Comparison of ENCODE assay signal across 9 cellular contexts in the genomic region with DNA sequence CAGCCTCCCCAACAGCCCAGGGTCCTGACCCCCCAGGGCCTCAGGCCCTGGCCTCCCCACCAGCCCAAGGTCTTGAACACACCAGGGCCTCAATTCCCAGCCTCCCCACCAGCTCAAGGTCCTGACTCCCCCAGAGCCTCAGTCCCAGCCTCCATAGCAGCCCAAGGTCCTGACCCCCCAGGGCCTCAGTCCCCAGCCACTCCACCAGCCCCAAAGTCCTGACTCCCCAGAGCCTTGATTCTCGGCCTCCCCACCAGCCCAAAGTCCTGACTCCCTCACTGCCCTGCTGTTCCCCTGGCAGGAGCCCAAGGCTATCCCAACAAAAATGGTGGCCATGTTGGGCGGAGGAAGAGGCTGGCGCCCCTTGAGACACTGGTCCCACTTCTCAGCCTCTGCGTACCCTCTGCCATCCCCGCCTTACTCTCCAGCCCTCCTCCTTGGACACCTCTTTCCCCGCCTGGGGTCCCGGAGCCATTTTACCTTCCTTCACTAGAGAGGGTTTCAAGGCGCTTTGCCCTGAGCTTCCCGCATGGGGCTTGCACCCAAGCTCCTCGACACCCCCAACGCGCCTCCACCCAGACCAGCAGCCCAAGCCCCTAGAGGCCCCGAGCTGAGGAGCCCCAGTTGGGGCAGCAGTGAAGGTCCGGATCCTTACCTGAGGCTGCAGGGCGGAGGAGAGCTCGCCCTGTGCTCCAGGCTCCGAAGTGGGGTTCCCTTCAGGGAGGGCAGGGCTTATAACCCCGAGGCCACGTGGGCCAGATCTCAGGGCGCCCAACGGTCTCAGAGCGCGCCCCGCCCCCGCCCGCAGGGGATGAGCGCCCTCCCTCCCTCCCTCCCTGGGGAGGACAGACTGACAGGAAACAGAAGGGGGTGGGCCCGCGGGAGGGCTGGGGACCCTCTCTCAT. TPM values are rescaled to one million over a fixed set of nuclear protein-coding genes. Genes with fewer than 3 reads are reported as not detected.
DNase-seq lines count a peak whose midpoint lies in the region; ATAC-seq and TF ChIP-seq lines count a peak whose summit lies in the region.
"Had no signal": no experiment of that assay in that cellular context is flagged by ENCODE, and none has a peak within 500 bp of the region (broad histone marks: within the 10 kb centered on the region; RNA-seq: fewer than 3 reads in every experiment).

No MANE protein-coding gene starts in this region.

- H3K4me3 ChIP-seq in SK-N-SH (ENCODE audit: low read depth in 2 of 2, low read length in 1 of 2) (no peak overlapping the region), neutrophil (ENCODE audit: low read depth in 1 of 2, low read length in 1 of 2) (peak overlapping the region; percentile 86 to 95), thymus (ENCODE audit: low read length) (peak overlapping the region; percentile 84)
- H3K4me3 ChIP-seq: A549 had no signal

- no peak for TF ChIP-seq EP300 in SK-N-SH (IDR thresholded peaks at IDR 0.05; ENCODE audit: borderline replicate concordance in 1 of 2, low read depth in 1 of 2, low read length in 1 of 2)

- 83% methylated on average over 26 of the region's 29 CpGs for WGBS in SK-N-SH (ENCODE audit: low lambda C conversion rate)
- 8% methylated on average over 29 of the region's 29 CpGs for WGBS in thymus

- H3K79me2 ChIP-seq in SK-N-SH (ENCODE audit: insufficient read depth) = no peaks in the 10 kb centered on the region

- H3K4me1 ChIP-seq in SK-N-SH (ENCODE audit: control insufficient read depth in 1 of 2, insufficient read depth in 2 of 2, low read depth in 1 of 2, low read length in 1 of 2) (peaks cover 0 to 37% of the 10 kb centered on the region in 2 experiments; a peak in 1 of 4 replicates), neutrophil (ENCODE audit: control insufficient read depth in 1 of 2, insufficient read depth in 1 of 2, low read depth in 1 of 2, low read length in 1 of 2) (peaks cover 81 to 84% of the 10 kb centered on the region in 2 experiments), thymus (ENCODE audit: control insufficient read depth, insufficient read depth, low read length) (peaks cover 15% of the 10 kb centered on the region)
- H3K4me1 ChIP-seq: A549 had no signal

- POLR2A ChIA-PET in SK-N-SH (lab: Yijun Ruan, JAX) = interaction anchor here (0.9 kb wide), 1 partner anchor 20 kb away, joined by 3 read pairs; a partner anchor contains a TSS

- H3K9me3 ChIP-seq in SK-N-SH (no peaks in the 10 kb centered on the region), neutrophil (no peaks in the 10 kb centered on the region), thymus (ENCODE audit: control insufficient read depth) (no peaks in the 10 kb centered on the region)
- H3K9me3 ChIP-seq: A549 had no signal

- H3K36me3 ChIP-seq in SK-N-SH (replicated peaks in 1 of 2; ENCODE audit: control insufficient read depth in 1 of 2, insufficient read depth in 2 of 2, low read length in 1 of 2) = no peaks in the 10 kb centered on the region
- peaks cover 20% of the 10 kb centered on the region for H3K36me3 ChIP-seq in neutrophil
- peaks cover 22% of the 10 kb centered on the region for H3K36me3 ChIP-seq in thymus (ENCODE audit: control insufficient read depth, insufficient read depth)

- no peak for TF ChIP-seq CTCF in SK-N-SH (IDR thresholded peaks at IDR 0.05)
- TF ChIP-seq CTCF in neutrophil (IDR thresholded peaks at IDR 0.05) = peak; percentile 22

- H3K9ac ChIP-seq in SK-N-SH = no peak overlapping the region

- H3K4me2 ChIP-seq in SK-N-SH = no peak overlapping the region
- H3K4me2 ChIP-seq: A549 had no signal

- H4K20me1 ChIP-seq in SK-N-SH (ENCODE audit: insufficient read depth) = no peaks in the 10 kb centered on the region

- H3K9me2 ChIP-seq in SK-N-SH = no peaks in the 10 kb centered on the region

- H3K27ac ChIP-seq in SK-N-SH (ENCODE audit: low read depth in 2 of 2, low read length in 1 of 2) (no peak overlapping the region), caudate nucleus (ENCODE audit: low read depth, low read length) (peak overlapping the region; percentile 78), neutrophil (peak overlapping the region; percentile 100), thymus (ENCODE audit: low read depth) (peak overlapping the region; percentile 99)

- DNase-seq in SK-N-SH (peak; percentile 36), UCSD-AML1 (lab: John Stamatoyannopoulos, UW; ENCODE audit: unreplicated experiment) (peak; percentile 94), caudate nucleus (lab: John Stamatoyannopoulos, UW) (peak in 5 of 61 donors; percentile 14 to 30 (median 24)), iPS-NIHi7 (ENCODE audit: extremely low spot score) (no peak), NCI-H2081 treated with DMSO at 0.1 percent for 48 hours (lab: John Stamatoyannopoulos, UW) (no peak)

- H2AFZ ChIP-seq in SK-N-SH (ENCODE audit: low read depth) = no peak overlapping the region

- TF ChIP-seq RAD21 in SK-N-SH (IDR thresholded peaks at IDR 0.05; ENCODE audit: low read length) = no peak

- no peak for ATAC-seq in SK-N-SH treated with all-trans-retinoic acid at 6 μM for 48 hours
- ATAC-seq: A549 had no signal

- H3K27me3 ChIP-seq in SK-N-SH (ENCODE audit: insufficient read depth) = no peaks in the 10 kb centered on the region
- no peaks in the 10 kb centered on the region for H3K27me3 ChIP-seq in neutrophil
- H3K27me3 ChIP-seq in thymus (ENCODE audit: control insufficient read depth, insufficient read depth) = no peaks in the 10 kb centered on the region

- no peaks in the 10 kb centered on the region for H3F3A ChIP-seq in SK-N-SH (replicated peaks; ENCODE audit: insufficient read depth)

- CTCF ChIA-PET in SK-N-SH (lab: Yijun Ruan, JAX) = interaction anchor here (1.1 to 4.2 kb wide), 3 partner anchors 10 to 14 kb away, joined by 3 to 14 read pairs (median 4); no protein-coding TSS in a partner anchor

TF ChIP-seq in SK-N-SH, 30 proteins besides CTCF, POLR2A, EP300 and RAD21 (continues in another document):
- TF ChIP-seq POLR2AphosphoS5 (IDR thresholded peaks at IDR 0.05; ENCODE audit: low read depth, low read length) = no peak
- no peak for TF ChIP-seq TAF1 (IDR thresholded peaks at IDR 0.05; ENCODE audit: borderline replicate concordance, low read depth, low read length)
- no peak for TF ChIP-seq RFX5 (IDR thresholded peaks at IDR 0.05; ENCODE audit: low read length)
- TF ChIP-seq JUND (IDR thresholded peaks at IDR 0.05) = no peak
- no peak for TF ChIP-seq NRF1 (IDR thresholded peaks at IDR 0.05; ENCODE audit: low read depth, low read length)
- TF ChIP-seq, protein P1, sequence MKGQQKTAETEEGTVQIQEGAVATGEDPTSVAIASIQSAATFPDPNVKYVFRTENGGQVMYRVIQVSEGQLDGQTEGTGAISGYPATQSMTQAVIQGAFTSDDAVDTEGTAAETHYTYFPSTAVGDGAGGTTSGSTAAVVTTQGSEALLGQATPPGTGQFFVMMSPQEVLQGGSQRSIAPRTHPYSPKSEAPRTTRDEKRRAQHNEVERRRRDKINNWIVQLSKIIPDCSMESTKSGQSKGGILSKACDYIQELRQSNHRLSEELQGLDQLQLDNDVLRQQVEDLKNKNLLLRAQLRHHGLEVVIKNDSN (IDR thresholded peaks at IDR 0.05; ENCODE audit: borderline replicate concordance, low read depth) = no peak
- no peak for TF ChIP-seq YY1 (IDR thresholded peaks at IDR 0.05; ENCODE audit: low read depth)
- no peak for TF ChIP-seq GABPA (IDR thresholded peaks at IDR 0.05; ENCODE audit: low read depth)
- no peak for TF ChIP-seq GATA2 (CRISPR knock-in tag; IDR thresholded peaks at IDR 0.05)
- TF ChIP-seq SMC3 (IDR thresholded peaks at IDR 0.05; ENCODE audit: low read depth, low read length) = no peak
- TF ChIP-seq, protein P2, sequence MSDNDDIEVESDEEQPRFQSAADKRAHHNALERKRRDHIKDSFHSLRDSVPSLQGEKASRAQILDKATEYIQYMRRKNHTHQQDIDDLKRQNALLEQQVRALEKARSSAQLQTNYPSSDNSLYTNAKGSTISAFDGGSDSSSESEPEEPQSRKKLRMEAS (IDR thresholded peaks at IDR 0.05; ENCODE audit: low read depth) = no peak

TF ChIP-seq in SK-N-SH treated with all-trans-retinoic acid at 6 μM for 48 hours, 23 proteins besides CTCF, POLR2A, EP300 and RAD21 (continues in another document):
- no peak for TF ChIP-seq ZFP30 (CRISPR knock-in tag; IDR thresholded peaks at IDR 0.05)
- TF ChIP-seq, protein P3, sequence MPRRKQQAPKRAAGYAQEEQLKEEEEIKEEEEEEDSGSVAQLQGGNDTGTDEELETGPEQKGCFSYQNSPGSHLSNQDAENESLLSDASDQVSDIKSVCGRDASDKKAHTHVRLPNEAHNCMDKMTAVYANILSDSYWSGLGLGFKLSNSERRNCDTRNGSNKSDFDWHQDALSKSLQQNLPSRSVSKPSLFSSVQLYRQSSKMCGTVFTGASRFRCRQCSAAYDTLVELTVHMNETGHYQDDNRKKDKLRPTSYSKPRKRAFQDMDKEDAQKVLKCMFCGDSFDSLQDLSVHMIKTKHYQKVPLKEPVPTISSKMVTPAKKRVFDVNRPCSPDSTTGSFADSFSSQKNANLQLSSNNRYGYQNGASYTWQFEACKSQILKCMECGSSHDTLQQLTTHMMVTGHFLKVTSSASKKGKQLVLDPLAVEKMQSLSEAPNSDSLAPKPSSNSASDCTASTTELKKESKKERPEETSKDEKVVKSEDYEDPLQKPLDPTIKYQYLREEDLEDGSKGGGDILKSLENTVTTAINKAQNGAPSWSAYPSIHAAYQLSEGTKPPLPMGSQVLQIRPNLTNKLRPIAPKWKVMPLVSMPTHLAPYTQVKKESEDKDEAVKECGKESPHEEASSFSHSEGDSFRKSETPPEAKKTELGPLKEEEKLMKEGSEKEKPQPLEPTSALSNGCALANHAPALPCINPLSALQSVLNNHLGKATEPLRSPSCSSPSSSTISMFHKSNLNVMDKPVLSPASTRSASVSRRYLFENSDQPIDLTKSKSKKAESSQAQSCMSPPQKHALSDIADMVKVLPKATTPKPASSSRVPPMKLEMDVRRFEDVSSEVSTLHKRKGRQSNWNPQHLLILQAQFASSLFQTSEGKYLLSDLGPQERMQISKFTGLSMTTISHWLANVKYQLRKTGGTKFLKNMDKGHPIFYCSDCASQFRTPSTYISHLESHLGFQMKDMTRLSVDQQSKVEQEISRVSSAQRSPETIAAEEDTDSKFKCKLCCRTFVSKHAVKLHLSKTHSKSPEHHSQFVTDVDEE (CRISPR knock-in tag; IDR thresholded peaks at IDR 0.05) = no peak
- no peak for TF ChIP-seq ZFP3 (CRISPR knock-in tag; IDR thresholded peaks at IDR 0.05)
- TF ChIP-seq SNAI2 (CRISPR knock-in tag; IDR thresholded peaks at IDR 0.05) = no peak
- TF ChIP-seq ISL1 (CRISPR knock-in tag; IDR thresholded peaks at IDR 0.05) = no peak
- no peak for TF ChIP-seq ZC3H10 (CRISPR knock-in tag; IDR thresholded peaks at IDR 0.05)
- no peak for TF ChIP-seq ZNF565 (CRISPR knock-in tag; conservative IDR thresholded peaks at IDR 0.05; ENCODE audit: low read depth)

RNA-seq across cellular contexts. Expression of a gene that starts 3.5 kb away (rescaled TPM):
- polyA plus RNA-seq in SK-N-SH (2012; rRNA removed) (0.79 and 1.9 TPM in 2 replicates), thymus (45.2 TPM)
- 0.28 and 0.97 TPM in 2 replicates for polyA plus RNA-seq in SK-N-SH (2012; cell fraction: cytosol; rRNA removed)
- 4.8 and 8.3 TPM in 2 replicates for polyA plus RNA-seq in SK-N-SH (2012; cell fraction: nucleus; rRNA removed)
- polyA plus RNA-seq: A549 had no signal

RNA-seq across cellular contexts. Expression of a gene that starts 19.9 kb away (rescaled TPM):
- polyA plus RNA-seq in SK-N-SH (2012; rRNA removed) (165 and 205 TPM in 2 replicates), thymus (103 TPM)
- 216 and 229 TPM in 2 replicates for polyA plus RNA-seq in SK-N-SH (2012; cell fraction: cytosol; rRNA removed)
- polyA plus RNA-seq in SK-N-SH (2012; cell fraction: nucleus; rRNA removed) = 54.9 and 92.8 TPM in 2 replicates

RNA-seq across cellular contexts. Expression of a gene that starts 51.3 kb away (rescaled TPM):
- not detected in 2 replicates for polyA plus RNA-seq in SK-N-SH (2012; rRNA removed)
- polyA plus RNA-seq in SK-N-SH (2012; cell fraction: cytosol; rRNA removed) = not detected in 2 replicates
- not detected in 2 replicates for polyA plus RNA-seq in SK-N-SH (2012; cell fraction: nucleus; rRNA removed)
- polyA plus RNA-seq in thymus = 5.6 TPM
- polyA plus RNA-seq: A549 had no signal

Comparison
In these comparisons a context has a peak if more than half of its experiments do, and no peak if none do; other contexts are left out.
1. DNase-seq: peak in SK-N-SH (single experiment) and UCSD-AML1 (single experiment); none in iPS-NIHi7 (single experiment) and NCI-H2081 treated with DMSO at 0.1 percent for 48 hours (single experiment).
2. H3K27ac ChIP-seq: peak in caudate nucleus (single experiment), neutrophil (single experiment) and thymus (single experiment); none in SK-N-SH (0 of 2).
3. H3K4me3 ChIP-seq: peak in neutrophil (2 of 2) and thymus (single experiment); none in SK-N-SH (0 of 2).